In the genomic region with DNA sequence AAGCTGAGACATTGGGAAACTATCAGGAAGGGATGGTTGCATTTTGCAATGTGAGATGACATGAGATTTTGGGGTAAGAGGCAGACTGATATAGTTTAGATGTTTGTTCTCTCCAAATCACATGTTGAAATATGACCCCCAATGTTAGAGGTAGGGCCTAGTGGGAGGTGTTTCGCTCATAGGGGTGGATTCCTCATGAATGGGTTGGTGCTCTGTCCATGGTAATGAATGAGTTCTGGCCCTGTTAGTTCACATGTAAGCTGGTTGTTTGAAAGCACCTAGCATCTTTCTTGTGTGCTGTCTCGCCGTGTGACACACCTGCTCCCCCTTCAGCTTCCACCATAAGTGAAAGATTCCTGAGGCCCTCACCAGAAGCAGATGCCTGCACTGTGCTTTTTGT, we compare ENCODE assay signal across 22 cellular contexts. TPM values are rescaled to one million over a fixed set of nuclear protein-coding genes. Genes with fewer than 3 reads are reported as not detected.
DNase-seq lines count a peak whose midpoint lies in the region; ATAC-seq, FAIRE-seq and TF ChIP-seq lines count a peak whose summit lies in the region.
"Had no signal": no experiment of that assay in that cellular context is flagged by ENCODE, and none has a peak within 500 bp of the region (broad histone marks: within the 10 kb centered on the region; RNA-seq: fewer than 3 reads in every experiment).

No MANE protein-coding gene starts in this region.

- H3K4me3 ChIP-seq in SK-N-SH (ENCODE audit: low read depth in 2 of 2, low read length in 1 of 2) (no peak overlapping the region), K562 (no peak overlapping the region), parathyroid adenoma (ENCODE audit: low read depth, low read length) (no peak overlapping the region), coronary artery (no peak overlapping the region)
- H3K4me3 ChIP-seq: BLaER1, GM23338 had no signal

- no peaks in the 10 kb centered on the region for H3K36me3 ChIP-seq in SK-N-SH (replicated peaks in 1 of 2; ENCODE audit: control insufficient read depth in 1 of 2, insufficient read depth in 2 of 2, low read length in 1 of 2)
- no peaks in the 10 kb centered on the region for H3K36me3 ChIP-seq in K562 (ENCODE audit: control insufficient read depth, insufficient read depth, low read length)
- H3K36me3 ChIP-seq in parathyroid adenoma (ENCODE audit: control insufficient read depth, insufficient read depth, low read length), result no peaks in the 10 kb centered on the region
- H3K36me3 ChIP-seq: BLaER1 had no signal

- H3K79me2 ChIP-seq in SK-N-SH (ENCODE audit: insufficient read depth), result no peaks in the 10 kb centered on the region
- no peaks in the 10 kb centered on the region for H3K79me2 ChIP-seq in K562 (ENCODE audit: control insufficient read depth, insufficient read depth, low read length)
- H3K79me2 ChIP-seq in parathyroid adenoma, result no peaks in the 10 kb centered on the region

- H3K4me2 ChIP-seq in SK-N-SH (no peak overlapping the region), K562 (ENCODE audit: insufficient read depth, low read length) (no peak overlapping the region), parathyroid adenoma (ENCODE audit: low read length) (no peak overlapping the region)
- H3K4me2 ChIP-seq: BLaER1, GM23338 had no signal

- TF ChIP-seq CTCF in SK-N-SH (IDR thresholded peaks at IDR 0.05) (no peak), K562 (IDR thresholded peaks at IDR 0.05 in 2 of 3, conservative IDR thresholded peaks at IDR 0.05 in 1 of 3; ENCODE audit: insufficient read depth in 2 of 3, low read depth in 1 of 3, low read length in 3 of 3) (no peak), parathyroid adenoma (IDR thresholded peaks at IDR 0.05) (no peak), coronary artery (IDR thresholded peaks at IDR 0.05) (no peak)

- in situ Hi-C loops in K562 (cut with MboI), result no loop called here

- BruUV-seq in K562 (replicated peaks; lab: Mats Ljungman, UMichigan), result no TSS peak

- no peak for FAIRE-seq in K562 (lab: Jason Lieb, UNC)
- FAIRE-seq: GM12891, H54 had no signal

- CTCF ChIA-PET in SK-N-SH (lab: Yijun Ruan, JAX) (no interaction called here), K562 (lab: Yijun Ruan, JAX; ENCODE audit: low intra/inter-chr PET ratio) (no interaction called here)

- no peaks in the 10 kb centered on the region for H3K9me2 ChIP-seq in SK-N-SH

- no peak overlapping the region for H3K27ac ChIP-seq in SK-N-SH (ENCODE audit: low read depth in 2 of 2, low read length in 1 of 2)
- no peak overlapping the region for H3K27ac ChIP-seq in K562 (ENCODE audit: extremely low read depth, low read depth, low read length)
- H3K27ac ChIP-seq in parathyroid adenoma, result no peak overlapping the region
- H3K27ac ChIP-seq in coronary artery, result no peak overlapping the region
- H3K27ac ChIP-seq: 22Rv1, BLaER1 had no signal

- H3K9me3 ChIP-seq in SK-N-SH (no peaks in the 10 kb centered on the region), K562 (replicated peaks; ENCODE audit: control insufficient read depth, insufficient read depth, low read depth, low read length) (no peaks in the 10 kb centered on the region), parathyroid adenoma (ENCODE audit: control insufficient read depth, low read length) (no peaks in the 10 kb centered on the region)

- H4K20me1 ChIP-seq in SK-N-SH (ENCODE audit: insufficient read depth) (no peaks in the 10 kb centered on the region), K562 (replicated peaks; ENCODE audit: control insufficient read depth, insufficient read depth, low read length) (no peaks in the 10 kb centered on the region)
- H4K20me1 ChIP-seq: BLaER1 had no signal

- H3K4me1 ChIP-seq in SK-N-SH (ENCODE audit: control insufficient read depth in 1 of 2, insufficient read depth in 2 of 2, low read depth in 1 of 2, low read length in 1 of 2) (no peaks in the 10 kb centered on the region), K562 (replicated peaks in 1 of 2; ENCODE audit: control insufficient read depth in 2 of 2, insufficient read depth in 2 of 2, low read length in 2 of 2) (peaks cover 8 to 10% of the 10 kb centered on the region in 2 experiments; a peak in 4 of 5 replicates), parathyroid adenoma (peaks cover 13% of the 10 kb centered on the region)
- H3K4me1 ChIP-seq: BLaER1 had no signal

- ATAC-seq in SK-N-SH treated with all-trans-retinoic acid at 6 μM for 48 hours (no peak), K562 (no peak), HG03095 (IDR thresholded peaks at IDR 0.05; ENCODE audit: unreplicated experiment) (no peak), GM18907 (IDR thresholded peaks at IDR 0.05; ENCODE audit: unreplicated experiment) (no peak)
- ATAC-seq: CD8-positive, alpha-beta T cell; GM23338 had no signal

- POLR2A ChIA-PET in SK-N-SH (lab: Yijun Ruan, JAX) (no interaction called here), K562 (lab: Yijun Ruan, JAX) (no interaction called here)

- intact Hi-C loops in K562 (cut with micrococcal nuclease), result loop anchor here (5.0 to 10.0 kb wide), 2 partner anchors 38 to 75 kb away; partner anchors contain the start of gene TPRKB

- H3K27me3 ChIP-seq in SK-N-SH (ENCODE audit: insufficient read depth) (no peaks in the 10 kb centered on the region; the same call in 1 of the 2 replicates), K562 (ENCODE audit: control insufficient read depth in 2 of 2, insufficient read depth in 2 of 2, low read length in 2 of 2) (no peaks in the 10 kb centered on the region), parathyroid adenoma (ENCODE audit: control insufficient read depth, insufficient read depth, low read length) (no peaks in the 10 kb centered on the region)
- H3K27me3 ChIP-seq: BLaER1 had no signal

- WGBS in SK-N-SH (ENCODE audit: low lambda C conversion rate), result 69% methylated on average over 3 of the region's 3 CpGs
- 22% methylated on average over 3 of the region's 3 CpGs for WGBS in K562 (ENCODE audit: insufficient coverage, low coverage, missing lambda C conversion rate)

- no peak for TF ChIP-seq POLR2A in K562 (conservative IDR thresholded peaks at IDR 0.05)

- no peaks in the 10 kb centered on the region for H3K9me1 ChIP-seq in K562 (ENCODE audit: control insufficient read depth, insufficient read depth, low read length)

- no peak for TF ChIP-seq RAD21 in SK-N-SH (IDR thresholded peaks at IDR 0.05; ENCODE audit: low read length)
- TF ChIP-seq RAD21 in Ishikawa (IDR thresholded peaks at IDR 0.05; ENCODE audit: low read depth), result no peak
- no peak for TF ChIP-seq RAD21 in K562 (CRISPR knock-in tag; conservative IDR thresholded peaks at IDR 0.05 in 1 of 2, IDR thresholded peaks at IDR 0.05 in 1 of 2)

- H3K9ac ChIP-seq in SK-N-SH, result no peak overlapping the region
- no peak overlapping the region for H3K9ac ChIP-seq in K562 (ENCODE audit: insufficient read depth in 1 of 2, low read depth in 2 of 2, low read length in 2 of 2)
- no peak overlapping the region for H3K9ac ChIP-seq in parathyroid adenoma
- H3K9ac ChIP-seq: BLaER1 had no signal

- TF ChIP-seq EP300 in SK-N-SH (IDR thresholded peaks at IDR 0.05; ENCODE audit: borderline replicate concordance in 1 of 2, low read depth in 1 of 2, low read length in 1 of 2) (no peak), Ishikawa (IDR thresholded peaks at IDR 0.05; ENCODE audit: borderline replicate concordance) (no peak), K562 (IDR thresholded peaks at IDR 0.05; ENCODE audit: low read length) (no peak)

- DNase-seq in SK-N-SH (no peak), K562 (ENCODE audit: extremely low read depth in 1 of 4, low spot score in 3 of 4) (no peak), coronary artery (ENCODE audit: low spot score) (no peak)
- DNase-seq: CD8-positive, alpha-beta T cell; DMS 273 treated with DMSO at 0.1 percent for 48 hours; DMS53; DND-41; EL; HCEC 1CT had no signal

- H2AFZ ChIP-seq in SK-N-SH (ENCODE audit: low read depth) (no peak overlapping the region), K562 (ENCODE audit: low read depth, low read length) (no peak overlapping the region), parathyroid adenoma (peak overlapping the region; percentile 35)
- H2AFZ ChIP-seq: GM23338 had no signal

- no peaks in the 10 kb centered on the region for H3F3A ChIP-seq in SK-N-SH (replicated peaks; ENCODE audit: insufficient read depth)

RNA-seq across cellular contexts. Expression of gene TPRKB, which starts 37.7 kb away (rescaled TPM):
- polyA plus RNA-seq in SK-N-SH (2012; rRNA removed) (32.1 and 44.5 TPM in 2 replicates), K562 (2011; rRNA removed) (50.8 and 109 TPM in 2 replicates), K562 (2014; fragmentation: Illumina TruSeq; extraction: Trizol) (110 and 111 TPM in 2 replicates), K562 (2014; fragmentation: Nextera tagmentation; extraction: Ambion mirVana) (100 to 1,000 TPM; 193 to 250 TPM), K562 (2014; rRNA removed) (112 and 134 TPM in 2 replicates)
- polyA plus RNA-seq in SK-N-SH (2012; cell fraction: cytosol; rRNA removed), result 58.5 and 68.6 TPM in 2 replicates
- 6.5 and 12.9 TPM in 2 replicates for polyA plus RNA-seq in SK-N-SH (2012; cell fraction: nucleus; rRNA removed)
- 10.1 and 23.4 TPM in 2 replicates for total RNA-seq in K562 (2011; cell fraction: chromatin; rRNA removed; ENCODE audit: low replicate concordance)
- 5.8 and 8.3 TPM in 2 replicates for total RNA-seq in K562 (2011; cell fraction: nucleolus; rRNA removed)
- total RNA-seq in K562 (2011; cell fraction: nucleoplasm; rRNA removed), result 12.3 and 13.7 TPM in 2 replicates
- total RNA-seq in K562 (2014; rRNA removed) (45.4 and 58.4 TPM in 2 replicates), K562 (2014; rRNA removed; fragmentation: Illumina TruSeq; extraction: Trizol) (139 and 156 TPM in 2 replicates), K562 (2015; rRNA removed; fragmentation: Illumina TruSeq; extraction: Trizol) (127 and 144 TPM in 2 replicates), K562 (2021) (55.5 and 55.6 TPM in 2 replicates)
- polyA plus RNA-seq in K562 (2011; cell fraction: cytosol; rRNA removed), result 23.2 and 32.3 TPM in 2 replicates
- polyA plus RNA-seq in K562 (2011; cell fraction: nucleus; rRNA removed), result 14.6 and 16.6 TPM in 2 replicates
- 93.9 and 153 TPM in 2 replicates for polyA plus RNA-seq in K562 (2012)
- 24.1 and 29.9 TPM in 2 replicates for polyA minus RNA-seq in K562 (2011; rRNA and poly(A)+ RNA removed)
- 4.5 and 14.2 TPM in 2 replicates for polyA minus RNA-seq in K562 (2011; cell fraction: cytosol; rRNA and poly(A)+ RNA removed)
- 4.4 and 5.3 TPM in 2 replicates for polyA minus RNA-seq in K562 (2011; cell fraction: nucleus; rRNA and poly(A)+ RNA removed)

RNA-seq across cellular contexts. Expression of gene NAT8, which starts 57.2 kb away (rescaled TPM):
- polyA plus RNA-seq in SK-N-SH (2012; rRNA removed) (not detected in 2 replicates), K562 (2011; rRNA removed) (not detected in 2 replicates), K562 (2014; fragmentation: Illumina TruSeq; extraction: Trizol) (not detected in 2 replicates), K562 (2014; fragmentation: Nextera tagmentation; extraction: Ambion mirVana) (not detected), K562 (2014; rRNA removed) (not detected in 2 replicates)
- not detected in 2 replicates for polyA plus RNA-seq in SK-N-SH (2012; cell fraction: cytosol; rRNA removed)
- not detected in 2 replicates for polyA plus RNA-seq in SK-N-SH (2012; cell fraction: nucleus; rRNA removed)
- total RNA-seq in K562 (2011; cell fraction: chromatin; rRNA removed; ENCODE audit: low replicate concordance), result not detected in 2 replicates
- total RNA-seq in K562 (2011; cell fraction: nucleolus; rRNA removed), result not detected in 2 replicates
- not detected in 2 replicates for total RNA-seq in K562 (2011; cell fraction: nucleoplasm; rRNA removed)
- total RNA-seq in K562 (2014; rRNA removed) (not detected in 2 replicates), K562 (2014; rRNA removed; fragmentation: Illumina TruSeq; extraction: Trizol) (not detected in 2 replicates), K562 (2015; rRNA removed; fragmentation: Illumina TruSeq; extraction: Trizol) (not detected in 2 replicates), K562 (2021) (not detected in 2 replicates)
- not detected in 2 replicates for polyA plus RNA-seq in K562 (2011; cell fraction: cytosol; rRNA removed)
- polyA plus RNA-seq in K562 (2011; cell fraction: nucleus; rRNA removed), result not detected in 2 replicates
- not detected in 2 replicates for polyA plus RNA-seq in K562 (2012)
- not detected in 2 replicates for polyA minus RNA-seq in K562 (2011; rRNA and poly(A)+ RNA removed)
- polyA minus RNA-seq in K562 (2011; cell fraction: cytosol; rRNA and poly(A)+ RNA removed), result not detected in 2 replicates
- not detected in 2 replicates for polyA minus RNA-seq in K562 (2011; cell fraction: nucleus; rRNA and poly(A)+ RNA removed)
- total RNA-seq: A673; CD8-positive, alpha-beta T cell; G401; GM23338 had no signal
- polyA plus RNA-seq: AG04450, GM23338 had no signal

Comparison
In these comparisons a context has a peak if more than half of its experiments do, and no peak if none do; other contexts are left out.
1. Of the 27 proteins assayed by ChIP-seq in both K562 and SK-N-SH: peak only in K562: none; only in SK-N-SH: REST; in both: none; in neither: 26.